Comparison of ENCODE assay signal across 15 cellular contexts in the genomic region with DNA sequence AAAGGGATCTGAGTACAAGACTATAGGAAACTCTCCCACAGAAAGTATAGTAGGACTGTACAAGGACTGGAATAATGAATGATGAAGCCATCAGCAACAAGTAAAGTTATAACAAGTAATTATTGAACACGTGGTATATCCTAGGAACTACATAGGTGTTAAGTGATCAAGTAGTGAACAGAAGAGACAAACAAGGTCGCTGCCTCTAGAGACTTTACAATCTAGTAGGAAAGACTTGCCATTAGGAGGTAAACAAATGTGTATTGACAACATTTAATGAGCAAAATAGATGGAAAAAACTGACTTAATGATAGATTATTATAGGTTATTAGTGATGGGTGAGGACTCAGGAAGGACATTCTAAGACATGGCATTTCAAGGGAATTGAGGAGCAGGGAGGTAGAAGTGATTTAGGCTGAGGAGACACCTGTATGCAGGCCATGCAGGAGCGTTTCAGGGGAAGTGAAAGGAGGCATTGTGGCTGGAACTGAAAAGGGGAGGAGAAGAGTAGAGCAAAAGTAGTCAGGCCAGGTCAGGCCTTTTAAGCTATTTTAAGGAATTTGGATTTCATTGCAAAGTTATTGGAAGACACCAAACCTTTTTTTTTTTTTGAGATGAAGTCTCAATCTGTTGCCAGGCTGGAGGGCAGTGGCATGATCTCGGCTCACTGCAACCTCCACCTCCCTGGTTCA. TPM values are rescaled to one million over a fixed set of nuclear protein-coding genes. Genes with fewer than 3 reads are reported as not detected.
DNase-seq lines count a peak whose midpoint lies in the region; ATAC-seq, FAIRE-seq and TF ChIP-seq lines count a peak whose summit lies in the region.
"Had no signal": no experiment of that assay in that cellular context is flagged by ENCODE, and none has a peak within 500 bp of the region (broad histone marks: within the 10 kb centered on the region; RNA-seq: fewer than 3 reads in every experiment).

No MANE protein-coding gene starts in this region.

- CTCF ChIA-PET in PC-9 (lab: Charles Lee) = no interaction called here

- no peak overlapping the region for H2AFZ ChIP-seq in PC-9

- no peak for TF ChIP-seq POLR2A in GM18505 (IDR thresholded peaks at IDR 0.05; ENCODE audit: borderline replicate concordance, extremely low read depth, insufficient read depth, insufficient read length)

- in situ Hi-C loops in ACHN (cut with HindIII; ENCODE audit: low pct_ligation_motif_present, low pct_unique_long_range_greater_than_20kb, low sequenced_read_pairs) = no loop called here

- intact Hi-C loops in PC-9 (cut with micrococcal nuclease; ENCODE audit: unreplicated experiment) = no loop called here

- DNase-seq in ACHN (no peak), cerebellar cortex (ENCODE audit: low spot score) (no peak), urothelium cell line (ENCODE audit: low spot score) (no peak), PC-9 (no peak)
- DNase-seq: BE2C; MG63; NCI-H446; psoas muscle; SHP77; stimulated activated CD4-positive, alpha-beta T cell treated with anti-CD3 and anti-CD28 coated beads, Interleukin-4, amount 100 ng/mL, for 4 hours had no signal

- no peak overlapping the region for H3K27ac ChIP-seq in PC-9
- H3K27ac ChIP-seq: psoas muscle, VCaP had no signal

- no peaks in the 10 kb centered on the region for H3K79me2 ChIP-seq in PC-9 (ENCODE audit: low read depth)

- BruUV-seq in PC-9 (replicated peaks; lab: Mats Ljungman, UMichigan) = no TSS peak

- H3K4me1 ChIP-seq in PC-9 (replicated peaks; ENCODE audit: insufficient read depth) = peaks cover 37% of the 10 kb centered on the region
- H3K4me1 ChIP-seq: BE2C, psoas muscle had no signal

- H3K9me3 ChIP-seq in PC-9 (ENCODE audit: insufficient read depth, low read depth) = no peaks in the 10 kb centered on the region; the same call in 1 of the 2 replicates
- H3K9me3 ChIP-seq: BE2C, MG63, psoas muscle had no signal

- POLR2A ChIA-PET in PC-9 (lab: Charles Lee; ENCODE audit: unreplicated experiment) = interaction anchor here (0.5 to 0.6 kb wide), 2 partner anchors 16 to 866 kb away, joined by 4 to 23 read pairs; no protein-coding TSS in a partner anchor

- FAIRE-seq in urothelium cell line (lab: Jason Lieb, UNC) = no peak

- peaks cover 18% of the 10 kb centered on the region for H3F3A ChIP-seq in PC-9 (ENCODE audit: insufficient read depth, low read depth)

- ATAC-seq in GM18505 (IDR thresholded peaks at IDR 0.05; ENCODE audit: unreplicated experiment) = peak; percentile 83
- ATAC-seq in GM19463 (IDR thresholded peaks at IDR 0.05; ENCODE audit: unreplicated experiment) = peak; percentile 96
- peak; percentile 95 for ATAC-seq in HG02852 (IDR thresholded peaks at IDR 0.05; ENCODE audit: unreplicated experiment)
- ATAC-seq in HG03460 (IDR thresholded peaks at IDR 0.05; ENCODE audit: unreplicated experiment) = peak; percentile 94
- ATAC-seq: psoas muscle had no signal

- H4K20me1 ChIP-seq in PC-9 (ENCODE audit: insufficient read depth) = no peaks in the 10 kb centered on the region

- no peak for TF ChIP-seq CTCF in PC-9 (conservative IDR thresholded peaks at IDR 0.05)

- no peak overlapping the region for H3K4me3 ChIP-seq in PC-9
- H3K4me3 ChIP-seq: MG63, psoas muscle had no signal

- H3K4me2 ChIP-seq in PC-9 = no peak overlapping the region

- no peaks in the 10 kb centered on the region for H3K27me3 ChIP-seq in PC-9 (ENCODE audit: insufficient read depth, low read depth)
- H3K27me3 ChIP-seq: BE2C, MG63 had no signal

- H3K36me3 ChIP-seq in PC-9 (ENCODE audit: low read depth) = no peaks in the 10 kb centered on the region
- H3K36me3 ChIP-seq: BE2C, MG63 had no signal

- H3K9me2 ChIP-seq in PC-9 (ENCODE audit: insufficient read depth) = no peaks in the 10 kb centered on the region

RNA-seq across cellular contexts. Expression of a gene that starts 8.5 kb away (rescaled TPM):
- total RNA-seq in PC-9 (2021) = 34.3 and 42.1 TPM in 2 replicates
